1 cellular context compared by ENCODE assay signal in the genomic region with DNA sequence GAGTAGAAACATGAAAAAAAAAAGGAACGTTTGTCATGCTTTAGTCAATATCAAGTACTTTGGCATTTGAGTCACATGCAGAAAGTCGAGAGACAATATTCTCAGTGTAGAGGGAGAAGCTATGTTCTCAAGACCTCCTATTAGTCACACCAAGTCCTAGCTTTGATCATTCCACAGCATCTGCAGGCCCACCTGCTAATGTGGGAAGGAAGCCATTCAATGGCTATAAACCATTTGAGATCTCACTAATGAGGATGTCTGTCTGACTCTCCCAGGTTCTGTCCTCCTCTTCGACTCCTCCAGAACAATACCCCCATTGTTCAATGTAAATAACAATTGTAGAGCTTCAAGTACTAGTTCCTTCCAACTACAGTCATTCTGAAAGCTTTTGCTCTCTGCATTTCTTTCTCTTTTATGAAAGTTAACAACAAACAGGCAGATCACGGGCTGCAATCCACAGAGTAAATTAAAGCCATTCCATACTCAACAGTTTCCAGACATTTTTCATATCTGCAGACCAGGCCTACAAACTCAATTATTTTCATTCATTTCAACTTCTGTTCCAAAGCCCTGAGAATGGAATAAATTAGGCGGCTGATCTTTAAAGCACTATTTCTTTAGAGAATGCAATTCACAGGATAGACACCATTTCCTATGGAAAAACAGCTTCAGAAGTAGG.
TF ChIP-seq lines count a peak whose summit lies in the region.

No MANE protein-coding gene starts in this region.

TF ChIP-seq in HCT116, 20 proteins besides CTCF, POLR2A, EP300 and RAD21 (continued from another document):
- TF ChIP-seq SP1 (IDR thresholded peaks at IDR 0.05; ENCODE audit: low read depth) (peak; percentile 53; the same call in 1 of the 2 replicates), SRF (IDR thresholded peaks at IDR 0.05; ENCODE audit: low read depth) (no peak), EZH2phosphoT487 (IDR thresholded peaks at IDR 0.05; ENCODE audit: borderline replicate concordance) (no peak), YY1 (IDR thresholded peaks at IDR 0.05; ENCODE audit: extremely low read depth, insufficient replicate concordance, low read depth, low read length) (no peak), SIN3A (IDR thresholded peaks at IDR 0.05; ENCODE audit: low read depth) (0 out of 2 replicates have a peak, but pooled peaks have one; percentile 1), FOSL1 (IDR thresholded peaks at IDR 0.05; ENCODE audit: low read depth) (peak; percentile 36), TCF7L2 (IDR thresholded peaks at IDR 0.05; ENCODE audit: borderline replicate concordance, extremely low read depth, insufficient read depth, insufficient read length) (peak; percentile 84), ZFX (IDR thresholded peaks at IDR 0.05) (no peak), ZNF274 (IDR thresholded peaks at IDR 0.05; ENCODE audit: low read depth, low read length) (no peak), EGR1 (IDR thresholded peaks at IDR 0.05; ENCODE audit: low read depth) (no peak), ELF1 (IDR thresholded peaks at IDR 0.05; ENCODE audit: borderline replicate concordance, low read depth) (no peak), CBX3 (IDR thresholded peaks at IDR 0.05; ENCODE audit: low read depth) (no peak; the same call in 1 of the 2 replicates)
